In genomic region chr5:148179234-148179824, GRCh38 we compare ENCODE assay signal across 1 cellular context.
TF ChIP-seq lines count a peak whose summit lies in the region.

No MANE protein-coding gene starts in this region.

TF ChIP-seq in H1, 55 proteins besides CTCF, POLR2A, EP300 and RAD21:
- TF ChIP-seq EZH2 (IDR thresholded peaks at IDR 0.05; ENCODE audit: low read depth, low read length, severe bottlenecking): no peak
- TF ChIP-seq SP2 (IDR thresholded peaks at IDR 0.05; ENCODE audit: low read length): no peak
- TF ChIP-seq RFX5 (IDR thresholded peaks at IDR 0.05; ENCODE audit: borderline replicate concordance, low read depth, low read length): no peak
- TF ChIP-seq SAP30 (IDR thresholded peaks at IDR 0.05; ENCODE audit: insufficient read depth, insufficient replicate concordance, low read length): no peak
